Comparison of ENCODE assay signal across 9 cellular contexts in genomic region chr3:49166752-49167556, GRCh38. TPM values are rescaled to one million over a fixed set of nuclear protein-coding genes. Genes with fewer than 3 reads are reported as not detected.
DNase-seq lines count a peak whose midpoint lies in the region; ATAC-seq and TF ChIP-seq lines count a peak whose summit lies in the region.
"Had no signal": no experiment of that assay in that cellular context is flagged by ENCODE, and none has a peak within 500 bp of the region (broad histone marks: within the 10 kb centered on the region; RNA-seq: fewer than 3 reads in every experiment).

No MANE protein-coding gene starts in this region.

- H3K27ac Mint-ChIP-seq in Calu3 (ENCODE audit: unreplicated experiment) = no peak overlapping the region

- no peak for ATAC-seq in Panc1
- ATAC-seq in GM21360 (IDR thresholded peaks at IDR 0.05; ENCODE audit: unreplicated experiment) = no peak
- ATAC-seq in GM21619 (IDR thresholded peaks at IDR 0.05; ENCODE audit: unreplicated experiment) = no peak

- peaks cover 3% of the 10 kb centered on the region; the same call in 1 of the 2 replicates for H3K9me3 ChIP-seq in Panc1 (ENCODE audit: control insufficient read depth, insufficient read depth, low read depth, low read length)
- no peaks in the 10 kb centered on the region for H3K9me3 ChIP-seq in ovary

- H3K4me1 ChIP-seq in Panc1 (ENCODE audit: control insufficient read depth, insufficient read depth, low read length) (peaks cover 3% of the 10 kb centered on the region), ovary (ENCODE audit: insufficient read depth) (no peaks in the 10 kb centered on the region)

- CTCF ChIA-PET in Calu3 (lab: Charles Lee) = no interaction called here
- CTCF ChIA-PET in Panc1 (lab: Charles Lee) = no interaction called here

- TF ChIP-seq CTCF in Calu3 (IDR thresholded peaks at IDR 0.05; ENCODE audit: unreplicated experiment) (no peak), Panc1 (IDR thresholded peaks at IDR 0.05) (no peak), epithelial cell of proximal tubule (conservative IDR thresholded peaks at IDR 0.05; ENCODE audit: low read depth, low read length) (no peak), ovary (IDR thresholded peaks at IDR 0.05) (no peak)

- H3K4me3 ChIP-seq in Panc1 (ENCODE audit: low read depth in 2 of 2, low read length in 2 of 2) (peak overlapping the region; percentile 15 to 77), epithelial cell of proximal tubule (ENCODE audit: low read depth, low read length) (peak overlapping the region; percentile 98), ovary (peak overlapping the region; percentile 77)

- H3K9me3 Mint-ChIP-seq in Calu3 (ENCODE audit: low read depth, unreplicated experiment) = no peaks in the 10 kb centered on the region

- in situ Hi-C loops in Panc1 (cut with HindIII; ENCODE audit: low pct_unique_long_range_greater_than_20kb, low sequenced_read_pairs) = no loop called here

- no peaks in the 10 kb centered on the region for H3K27me3 Mint-ChIP-seq in Calu3 (ENCODE audit: unreplicated experiment)

- TF ChIP-seq EP300 in ovary (IDR thresholded peaks at IDR 0.05) = no peak

- intact Hi-C loops in Calu3 (cut with micrococcal nuclease; ENCODE audit: unreplicated experiment) = no loop called here
- intact Hi-C loops in Panc1 (cut with micrococcal nuclease; ENCODE audit: unreplicated experiment) = no loop called here
- intact Hi-C loops in ovary (cut with DNase I) = loop anchor here in 2 of 4 donors (2.0 to 10.0 kb wide), 2 partner anchors 174 to 278 kb away; partner anchors contain the start of gene USP4 (in 1 of the 2)

- DNase-seq in Calu3 = no peak
- DNase-seq in Panc1 (ENCODE audit: low read depth, low spot score) = no peak
- no peak for DNase-seq in epithelial cell of proximal tubule (ENCODE audit: low read depth)
- no peak for DNase-seq in ovary
- DNase-seq in SK-N-DZ (ENCODE audit: low spot score) = no peak
- DNase-seq in stimulated activated CD4-positive, alpha-beta T cell treated with anti-CD3 and anti-CD28 coated beads, Interleukin-15, amount 100 ng/mL, for 24 hours = no peak
- DNase-seq: NCI-H1694 treated with DMSO at 0.1 percent for 48 hours had no signal

- H3K27ac ChIP-seq in Panc1 (ENCODE audit: low read length) = peak overlapping the region; percentile 95
- H3K27ac ChIP-seq in ovary = peak overlapping the region in 1 of 2 donors; percentile 88

- WGBS in ovary, 3 donors = 84 to 90% (median 87%) methylated on average over 6 of the region's 6 CpGs

- no TSS peak for BruUV-seq in Calu3 (replicated peaks; lab: Mats Ljungman, UMichigan)
- no TSS peak for BruUV-seq in Panc1 (replicated peaks; lab: Mats Ljungman, UMichigan)

- POLR2A ChIA-PET in Panc1 (lab: Charles Lee) = no interaction called here

- peaks cover 37% of the 10 kb centered on the region for H3K36me3 Mint-ChIP-seq in Calu3 (ENCODE audit: insufficient read depth, unreplicated experiment)

- H3K36me3 ChIP-seq in Panc1 (ENCODE audit: control insufficient read depth, insufficient read depth, low read length) (peaks cover 8% of the 10 kb centered on the region; the same call in 1 of the 2 replicates), ovary (no peaks in the 10 kb centered on the region)

- H3K27me3 ChIP-seq in Panc1 (ENCODE audit: control insufficient read depth, insufficient read depth, low read length) (no peaks in the 10 kb centered on the region), ovary (no peaks in the 10 kb centered on the region)

- peaks cover 12% of the 10 kb centered on the region for H3K4me1 Mint-ChIP-seq in Calu3 (ENCODE audit: low read depth, unreplicated experiment)

- H3K4me3 Mint-ChIP-seq in Calu3 (ENCODE audit: low read depth, unreplicated experiment) = peak overlapping the region; percentile 83

- TF ChIP-seq POLR2A in ovary (IDR thresholded peaks at IDR 0.05) = no peak

RNA-seq across cellular contexts. Expression of gene CCDC71, which starts 0.8 kb away (rescaled TPM):
- total RNA-seq in Calu3 (2022) (19.2 and 20.2 TPM in 2 replicates), Panc1 (2021; ENCODE audit: unreplicated experiment) (14.1 TPM), epithelial cell of proximal tubule (33.4 and 44.4 TPM in 2 replicates), ovary (10 to 100 TPM; 24.8 to 39.0 (median 32.7) TPM)
- 19.7 TPM for polyA plus RNA-seq in Panc1 (2012; ENCODE audit: insufficient read length)
- 10 to 100 TPM in 1 of 2 donors, 1 to 10 TPM in 1; 6.9 to 30.9 TPM for polyA plus RNA-seq in ovary
- 34.0 and 40.4 TPM in 2 replicates for polyA plus RNA-seq in SK-N-DZ (2014; cell fraction: cytosol; rRNA removed)
- 18.2 and 22.4 TPM in 2 replicates for polyA plus RNA-seq in SK-N-DZ (2014; cell fraction: nucleus; rRNA removed)

RNA-seq across cellular contexts. Expression of gene KLHDC8B, which starts 4.4 kb away (rescaled TPM):
- total RNA-seq in Calu3 (2022) (5.4 and 7.1 TPM in 2 replicates), Panc1 (2021; ENCODE audit: unreplicated experiment) (6.8 TPM), epithelial cell of proximal tubule (8.0 and 16.5 TPM in 2 replicates), ovary (100 to 1,000 TPM in 5 of 7 donors, 10 to 100 TPM in 2; 67.1 to 244 (median 131) TPM)
- 9.9 TPM for polyA plus RNA-seq in Panc1 (2012; ENCODE audit: insufficient read length)
- 100 to 1,000 TPM in 1 of 2 donors, 10 to 100 TPM in 1; 84.6 to 109 TPM for polyA plus RNA-seq in ovary
- polyA plus RNA-seq in SK-N-DZ (2014; cell fraction: cytosol; rRNA removed) = 43.5 and 46.8 TPM in 2 replicates
- polyA plus RNA-seq in SK-N-DZ (2014; cell fraction: nucleus; rRNA removed) = 60.2 and 63.4 TPM in 2 replicates

RNA-seq across cellular contexts. Expression of gene LAMB2, which starts 34.1 kb away (rescaled TPM):
- 288 and 316 TPM in 2 replicates for total RNA-seq in Calu3 (2022)
- total RNA-seq in Panc1 (2021; ENCODE audit: unreplicated experiment) = 189 TPM
- polyA plus RNA-seq in Panc1 (2012; ENCODE audit: insufficient read length) = 252 TPM
- total RNA-seq in epithelial cell of proximal tubule = 116 and 232 TPM in 2 replicates
- 100 to 1,000 TPM; 457 to 681 (median 491) TPM for total RNA-seq in ovary
- polyA plus RNA-seq in ovary = 100 to 1,000 TPM; 408 to 528 TPM
- polyA plus RNA-seq in SK-N-DZ (2014; cell fraction: cytosol; rRNA removed) = 11.8 and 20.8 TPM in 2 replicates
- polyA plus RNA-seq in SK-N-DZ (2014; cell fraction: nucleus; rRNA removed) = 98.1 and 192 TPM in 2 replicates

RNA-seq across cellular contexts. Expression of gene USP19, which starts 46.3 kb away (rescaled TPM):
- total RNA-seq in Calu3 (2022) = 44.3 and 51.0 TPM in 2 replicates
- total RNA-seq in Panc1 (2021; ENCODE audit: unreplicated experiment) = 60.6 TPM
- polyA plus RNA-seq in Panc1 (2012; ENCODE audit: insufficient read length) = 40.7 TPM
- 34.7 and 35.9 TPM in 2 replicates for total RNA-seq in epithelial cell of proximal tubule
- 10 to 100 TPM; 38.3 to 71.4 (median 53.8) TPM for total RNA-seq in ovary
- 10 to 100 TPM; 21.7 to 33.3 TPM for polyA plus RNA-seq in ovary
- polyA plus RNA-seq in SK-N-DZ (2014; cell fraction: cytosol; rRNA removed) = 41.5 and 49.9 TPM in 2 replicates
- polyA plus RNA-seq in SK-N-DZ (2014; cell fraction: nucleus; rRNA removed) = 111 and 126 TPM in 2 replicates

Comparison
In these comparisons a context has a peak if more than half of its experiments do, and no peak if none do; other contexts are left out.
1. H3K4me3 ChIP-seq: peak in every context shown above with its lines; median percentile 98 in epithelial cell of proximal tubule; 77 in ovary; 46 in Panc1.